Comparison of ENCODE assay signal across 8 cellular contexts in genomic region chr4:159248383-159249178, GRCh38.
DNase-seq lines count a peak whose midpoint lies in the region; ATAC-seq, FAIRE-seq and TF ChIP-seq lines count a peak whose summit lies in the region.

No MANE protein-coding gene starts in this region.

- peak overlapping the region in 3 of 4 donors; percentile 35 to 50 (median 41) for H3K27ac ChIP-seq in esophagus squamous epithelium

- 47 to 71% methylated on average over 7 of the region's 7 CpGs for WGBS in esophagus squamous epithelium, 2 donors

- no peaks in the 10 kb centered on the region for H3K9me3 ChIP-seq in esophagus squamous epithelium

- no peak for TF ChIP-seq POLR2A in esophagus squamous epithelium (IDR thresholded peaks at IDR 0.05)

- no peak for TF ChIP-seq CTCF in esophagus squamous epithelium (IDR thresholded peaks at IDR 0.05)

- peaks cover 0 to 15% (median 0%) of the 10 kb centered on the region in 3 donors for H3K36me3 ChIP-seq in esophagus squamous epithelium

- H3K27me3 ChIP-seq in esophagus squamous epithelium, result no peaks in the 10 kb centered on the region

- DNase-seq in DMS153 (lab: John Stamatoyannopoulos, UW) (peak; percentile 60), NCI-H2171 treated with DMSO at 0.1 percent for 48 hours (lab: John Stamatoyannopoulos, UW) (peak; percentile 47), esophagus squamous epithelium (lab: John Stamatoyannopoulos, UW) (no peak), pons (ENCODE audit: low spot score) (peak; percentile 94), GM19239 (ENCODE audit: insufficient read length, low spot score) (no peak), GM19240 (ENCODE audit: insufficient read length, low spot score) (no peak)

- intact Hi-C loops in esophagus squamous epithelium (cut with DNase I), result no loop called here

- peaks cover 0 to 25% (median 4%) of the 10 kb centered on the region in 3 donors for H3K4me1 ChIP-seq in esophagus squamous epithelium

- no peak for FAIRE-seq in GM19239 (lab: Jason Lieb, UNC)

- H3K4me3 ChIP-seq in esophagus squamous epithelium, result peak overlapping the region in 2 of 4 donors; percentile 5 to 52

- ATAC-seq in HG02759 (IDR thresholded peaks at IDR 0.05; ENCODE audit: unreplicated experiment), result no peak
- no peak for ATAC-seq in GM18502 (IDR thresholded peaks at IDR 0.05; ENCODE audit: poor library complexity, unreplicated experiment)

Comparison
In these comparisons a context has a peak if more than half of its experiments do, and no peak if none do; other contexts are left out.
1. DNase-seq: peak in DMS153 (single experiment), NCI-H2171 treated with DMSO at 0.1 percent for 48 hours (single experiment) and pons (single experiment); none in esophagus squamous epithelium (single experiment), GM19239 (single experiment) and GM19240 (single experiment).